6 cellular contexts compared by ENCODE assay signal in the genomic region with DNA sequence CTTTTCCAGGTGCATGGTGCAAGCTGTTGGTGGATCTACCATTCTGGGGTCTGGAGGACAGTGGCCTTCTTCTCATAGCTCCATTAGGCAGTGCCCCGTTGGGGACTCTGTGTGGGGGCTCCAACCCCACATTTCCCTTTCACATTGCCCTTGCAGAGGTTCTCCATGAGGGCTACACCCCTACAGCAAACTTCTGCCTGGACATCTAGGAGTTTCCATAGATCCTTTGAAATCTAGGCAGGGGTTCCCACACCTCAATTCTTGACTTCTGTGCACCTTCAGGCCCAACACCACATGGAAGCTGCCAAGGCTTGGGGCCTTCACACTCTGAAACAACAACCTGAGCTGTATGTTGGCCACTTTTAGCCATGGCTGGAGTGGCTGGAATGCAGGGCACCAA.
"Had no signal": no experiment of that assay in that cellular context is flagged by ENCODE, and none has a peak within 500 bp of the region (broad histone marks: within the 10 kb centered on the region; RNA-seq: fewer than 3 reads in every experiment).

No MANE protein-coding gene starts in this region.

- H3K9me3 ChIP-seq: HAP-1 had no signal

- H3K4me1 ChIP-seq: HAP-1 had no signal

- H3K36me3 ChIP-seq: HAP-1 had no signal

- H3K9ac ChIP-seq: GM23248 had no signal

- DNase-seq: GM23248, GOT3, H7, KG1 had no signal

- H3K4me3 ChIP-seq: GM23248, HAP-1 had no signal

- H2AFZ ChIP-seq: GM23248 had no signal

- H3K27ac ChIP-seq: GM23248 had no signal

- FAIRE-seq: HepG2 had no signal
